In the genomic region with DNA sequence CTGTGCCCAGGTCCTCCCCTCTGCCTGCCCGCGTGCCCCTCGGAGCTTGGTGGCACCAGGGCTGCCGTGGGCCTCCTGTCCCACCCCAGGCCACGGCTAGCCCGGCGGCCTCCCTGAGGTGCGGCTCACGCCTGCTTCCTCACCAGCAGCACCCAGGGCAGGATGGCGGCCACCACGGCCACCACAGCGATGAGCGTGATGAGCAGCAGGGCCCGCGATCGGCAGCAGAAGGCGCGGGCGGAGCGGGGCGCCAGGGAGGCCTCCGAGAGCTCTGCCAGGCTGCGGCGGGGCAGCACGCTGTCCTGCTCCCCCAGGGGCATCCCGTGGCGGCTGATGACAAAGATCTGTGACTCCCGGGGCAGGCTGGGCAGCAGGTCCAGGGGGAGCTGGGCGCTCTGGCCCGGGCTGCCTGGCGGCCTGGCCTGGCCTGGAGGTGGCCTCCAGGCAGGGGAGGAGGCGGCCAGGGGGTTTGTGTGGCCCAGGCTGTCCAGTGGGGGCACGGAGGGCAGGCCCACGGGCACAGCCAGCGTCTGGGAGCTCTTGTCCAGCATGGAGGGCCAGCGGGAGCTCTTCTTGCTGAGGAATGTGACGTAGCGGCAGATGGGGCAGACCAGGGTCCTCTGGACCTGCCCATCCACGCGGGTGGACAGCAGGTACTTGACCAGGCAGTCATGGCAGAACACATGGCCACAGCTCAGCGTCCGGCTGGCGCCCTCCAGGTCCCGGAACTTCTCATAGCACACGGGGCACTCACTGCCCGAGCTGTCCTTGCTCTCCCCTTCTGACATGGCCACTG, we compare ENCODE assay signal across 18 cellular contexts. TPM values are rescaled to one million over a fixed set of nuclear protein-coding genes. Genes with fewer than 3 reads are reported as not detected.
DNase-seq lines count a peak whose midpoint lies in the region; ATAC-seq, FAIRE-seq and TF ChIP-seq lines count a peak whose summit lies in the region.
"Had no signal": no experiment of that assay in that cellular context is flagged by ENCODE, and none has a peak within 500 bp of the region (broad histone marks: within the 10 kb centered on the region; RNA-seq: fewer than 3 reads in every experiment).

No MANE protein-coding gene starts in this region.

- H3K4me1 Mint-ChIP-seq in CD4-positive, CD25-positive, alpha-beta regulatory T cell = peaks cover 0 to 23% (median 14%) of the 10 kb centered on the region in 4 donors

- TF ChIP-seq RAD21 in A549 (conservative IDR thresholded peaks at IDR 0.05 in 1 of 2, IDR thresholded peaks at IDR 0.05 in 1 of 2) (no peak), HepG2 (CRISPR knock-in tag; IDR thresholded peaks at IDR 0.05) (no peak)

- TF ChIP-seq CTCF in A549 (IDR thresholded peaks at IDR 0.05) (no peak), HepG2 (CRISPR knock-in tag; IDR thresholded peaks at IDR 0.05) (no peak)

- H3K36me3 ChIP-seq in CD4-positive, CD25-positive, alpha-beta regulatory T cell (ENCODE audit: control insufficient read depth, insufficient read depth, low read length) = no peaks in the 10 kb centered on the region
- H3K36me3 ChIP-seq in HepG2 (replicated peaks in 1 of 2; ENCODE audit: control insufficient read depth in 1 of 2, insufficient read depth in 2 of 2, low read length in 2 of 2) = no peaks in the 10 kb centered on the region
- H3K36me3 ChIP-seq: cardiac muscle cell had no signal

- no peak overlapping the region for H3K27ac ChIP-seq in A549
- no peak overlapping the region for H3K27ac ChIP-seq in CD4-positive, CD25-positive, alpha-beta regulatory T cell (ENCODE audit: insufficient read depth, low read length, poor library complexity, severe bottlenecking)
- no peak overlapping the region for H3K27ac ChIP-seq in HepG2 (ENCODE audit: extremely low read length, insufficient read depth, low read length)
- H3K27ac ChIP-seq: cardiac muscle cell, VCaP had no signal

- FAIRE-seq in A549 (lab: Jason Lieb, UNC) (no peak), HepG2 (lab: Jason Lieb, UNC) (no peak), urothelium cell line (lab: Jason Lieb, UNC) (no peak)

- no peaks in the 10 kb centered on the region for H3K9me3 ChIP-seq in A549
- H3K9me3 ChIP-seq in CD4-positive, CD25-positive, alpha-beta regulatory T cell (ENCODE audit: control insufficient read depth in 2 of 2, low read length in 2 of 2) = no peaks in the 10 kb centered on the region
- H3K9me3 ChIP-seq in HepG2 (ENCODE audit: low read length) = no peaks in the 10 kb centered on the region

- in situ Hi-C loops in HepG2 (cut with HindIII; ENCODE audit: extremely low pct_ligation_motif_present, low pct_unique_long_range_greater_than_20kb) = no loop called here

- H3K4me3 ChIP-seq in A549 (no peak overlapping the region), HepG2 (replicated peaks in 1 of 3; ENCODE audit: insufficient read depth in 1 of 3, low read depth in 2 of 3, low read length in 3 of 3) (no peak overlapping the region; a peak in 1 of 6 replicates)
- H3K4me3 ChIP-seq in CD4-positive, CD25-positive, alpha-beta regulatory T cell (ENCODE audit: low read depth, low read length) = no peak overlapping the region
- H3K4me3 ChIP-seq: cardiac muscle cell had no signal

- no peak overlapping the region for H3K4me3 Mint-ChIP-seq in CD4-positive, CD25-positive, alpha-beta regulatory T cell

- H3K27me3 Mint-ChIP-seq in CD4-positive, CD25-positive, alpha-beta regulatory T cell = peaks cover 20% of the 10 kb centered on the region

- ATAC-seq in A549 (peak; percentile 8 to 33; a peak in 4 of 6 replicates), SK-N-SH treated with all-trans-retinoic acid at 6 μM for 48 hours (peak; percentile 31), HepG2 (peak; percentile 36), GM21367 (IDR thresholded peaks at IDR 0.05; ENCODE audit: unreplicated experiment) (no peak)
- ATAC-seq in CD4-positive, CD25-positive, alpha-beta regulatory T cell (ENCODE audit: low read depth in 2 of 2) = no peak

- no peak for DNase-seq in A549 (ENCODE audit: low read depth in 1 of 2, low spot score in 1 of 2)
- DNase-seq in CD4-positive, CD25-positive, alpha-beta regulatory T cell = no peak
- no peak for DNase-seq in HepG2 (ENCODE audit: low spot score)
- no peak for DNase-seq in activated effector memory CD4-positive, alpha-beta T cell treated with anti-CD3 and anti-CD28 coated beads, Interleukin-2, amount 50 U/mL, for 16 hours
- no peak for DNase-seq in urothelium cell line (ENCODE audit: low spot score)
- DNase-seq: C1 segment of cervical spinal cord; NCI-H1930; NCI-H524 treated with DMSO at 0.1 percent for 48 hours; posterior cingulate gyrus; stimulated activated CD4-positive, alpha-beta T cell treated with anti-CD3 and anti-CD28 coated beads, Interleukin-12 subunit alpha, Interleukin-12 subunit beta, amount 100 ng/mL, for 4 hours had no signal

- peak overlapping the region in 2 of 3 donors; percentile 97 to 98 for H3K27ac Mint-ChIP-seq in CD4-positive, CD25-positive, alpha-beta regulatory T cell

- TF ChIP-seq POLR2A in A549 (IDR thresholded peaks at IDR 0.05; ENCODE audit: low read length) = no peak
- TF ChIP-seq POLR2A in HepG2 (IDR thresholded peaks at IDR 0.05; ENCODE audit: insufficient read depth in 1 of 2, low read depth in 2 of 2, low read length in 2 of 2) = no peak

- H2AFZ ChIP-seq in HepG2 (ENCODE audit: low read length) = no peak overlapping the region

- no peaks in the 10 kb centered on the region for H3K79me2 ChIP-seq in HepG2 (ENCODE audit: insufficient read depth, low read length)

- no peak overlapping the region for H3K9ac ChIP-seq in HepG2 (ENCODE audit: insufficient read depth, low read depth, low read length)

- WGBS in A549 (ENCODE audit: missing lambda C conversion rate) = 88% methylated on average over 38 of the region's 46 CpGs
- WGBS in HepG2 (ENCODE audit: low lambda C conversion rate) = 70% methylated on average over 8 of the region's 46 CpGs

- CTCF ChIA-PET in A549 (lab: Yijun Ruan, JAX) = interaction anchor here (1.4 to 9.3 kb wide), 4 partner anchors 10 to 354 kb away, joined by 3 to 71 read pairs (median 24); partner anchors contain the start of gene RPL26
- CTCF ChIA-PET in HepG2 (lab: Yijun Ruan, JAX; ENCODE audit: low intra/inter-chr PET ratio, low total read pairs) = no interaction called here

- POLR2A ChIA-PET in A549 (lab: Yijun Ruan, JAX) (interaction anchor here (0.7 kb wide), 1 partner anchor 8 kb away, joined by 3 read pairs; no protein-coding TSS in a partner anchor), HepG2 (lab: Yijun Ruan, JAX) (interaction anchor here (0.9 kb wide), 1 partner anchor 9 kb away, joined by 5 read pairs; no protein-coding TSS in a partner anchor)

- H4K20me1 ChIP-seq in HepG2 (ENCODE audit: insufficient read depth, low read length) = no peaks in the 10 kb centered on the region

- no peaks in the 10 kb centered on the region for H3K36me3 Mint-ChIP-seq in CD4-positive, CD25-positive, alpha-beta regulatory T cell

- H3K9me3 Mint-ChIP-seq in CD4-positive, CD25-positive, alpha-beta regulatory T cell = peaks cover 0 to 1% (median 0%) of the 10 kb centered on the region in 7 donors

- no TSS peak for BruUV-seq in HepG2 (replicated peaks; lab: Mats Ljungman, UMichigan)

- TF ChIP-seq EP300 in A549 (IDR thresholded peaks at IDR 0.05) = no peak
- TF ChIP-seq EP300 in HepG2 (IDR thresholded peaks at IDR 0.05; ENCODE audit: low read depth in 2 of 2, low read length in 2 of 2) = no peak
- no peak for TF ChIP-seq EP300 in HepG2 (CRISPR knock-in tag; IDR thresholded peaks at IDR 0.05; ENCODE audit: borderline replicate concordance)

- H3K4me1 ChIP-seq in A549 (peaks cover 6% of the 10 kb centered on the region; the same call in 1 of the 3 replicates), HepG2 (ENCODE audit: insufficient read depth, low read length) (peaks cover 17% of the 10 kb centered on the region)
- H3K4me1 ChIP-seq in CD4-positive, CD25-positive, alpha-beta regulatory T cell (ENCODE audit: control insufficient read depth, insufficient read depth, low read length, poor library complexity, severe bottlenecking) = peaks cover 13% of the 10 kb centered on the region

- peaks cover 2% of the 10 kb centered on the region for H3K27me3 ChIP-seq in CD4-positive, CD25-positive, alpha-beta regulatory T cell (ENCODE audit: control insufficient read depth, insufficient read depth, low read length)
- peaks cover 0 to 31% of the 10 kb centered on the region in 2 experiments; a peak in 4 of 5 replicates for H3K27me3 ChIP-seq in HepG2 (ENCODE audit: control insufficient read depth in 1 of 2, insufficient read depth in 2 of 2, low read length in 2 of 2)
- H3K27me3 ChIP-seq: cardiac muscle cell had no signal

- intact Hi-C loops in HepG2 (cut with micrococcal nuclease; ENCODE audit: unreplicated experiment) = no loop called here

- H3K4me2 ChIP-seq in A549 (no peak overlapping the region), HepG2 (ENCODE audit: low read depth, low read length) (no peak overlapping the region)

RNA-seq across cellular contexts. Expression of gene RNF222, which starts 4.8 kb away (rescaled TPM):
- polyA plus RNA-seq in A549 (2011; rRNA removed) (not detected in 2 replicates), A549 (2017; fragmentation: RNase III; extraction: RNeasy Plus Mini Kit Qiagen cat#74134 plus additional on column Dnase treatment) (not detected in 3 replicates), HepG2 (2011; rRNA removed) (0.04 TPM in 1 of 2 replicates, not detected in the other)
- 0.01 TPM in 1 of 2 replicates, not detected in the other for polyA plus RNA-seq in A549 (2012; cell fraction: cytosol; rRNA removed)
- polyA plus RNA-seq in A549 (2012; cell fraction: nucleus; rRNA removed) = 0.01 TPM in 1 of 2 replicates, not detected in the other
- polyA minus RNA-seq in A549 (2011; rRNA and poly(A)+ RNA removed) = not detected in 2 replicates
- 0.81 TPM for total RNA-seq in CD4-positive, CD25-positive, alpha-beta regulatory T cell
- polyA plus RNA-seq in CD4-positive, CD25-positive, alpha-beta regulatory T cell = under 1 TPM in 2 of 4 donors, not detected in 2; 0.19 to 0.27 TPM
- total RNA-seq in HepG2 (2016; rRNA removed; fragmentation: Illumina TruSeq; extraction: Trizol) = not detected in 2 replicates
- total RNA-seq in HepG2 (2016; cell fraction: cytosol; rRNA removed; fragmentation: Illumina TruSeq; extraction: Trizol; ENCODE audit: low read depth) = 0.20 and 0.26 TPM in 2 replicates
- not detected in 2 replicates for total RNA-seq in HepG2 (2016; cell fraction: insoluble cytoplasmic fraction; rRNA removed; fragmentation: Illumina TruSeq; extraction: Trizol)
- total RNA-seq in HepG2 (2016; cell fraction: membrane; rRNA removed; fragmentation: Illumina TruSeq; extraction: Trizol) = 0.06 and 0.07 TPM in 2 replicates
- total RNA-seq in HepG2 (2016; cell fraction: nucleus; rRNA removed; fragmentation: Illumina TruSeq; extraction: Trizol) = not detected in 2 replicates
- not detected in 2 replicates for polyA plus RNA-seq in HepG2 (2011; cell fraction: cytosol; rRNA removed)
- polyA plus RNA-seq in HepG2 (2011; cell fraction: nucleus; rRNA removed) = not detected in 2 replicates
- polyA plus RNA-seq in HepG2 (2012) = not detected in 2 replicates
- polyA plus RNA-seq in HepG2 (2016; cell fraction: cytosol; fragmentation: Illumina TruSeq; extraction: Trizol; ENCODE audit: low read depth) = 0.08 and 0.11 TPM in 2 replicates
- polyA plus RNA-seq in HepG2 (2016; cell fraction: insoluble cytoplasmic fraction; fragmentation: Illumina TruSeq; extraction: Trizol; ENCODE audit: low read depth) = not detected in 2 replicates
- not detected in 2 replicates for polyA plus RNA-seq in HepG2 (2016; cell fraction: membrane; fragmentation: Illumina TruSeq; extraction: Trizol; ENCODE audit: low read depth)
- not detected in 2 replicates for polyA plus RNA-seq in HepG2 (2016; cell fraction: nucleus; fragmentation: Illumina TruSeq; extraction: Trizol; ENCODE audit: insufficient read depth, low read depth)
- not detected in 2 replicates for polyA minus RNA-seq in HepG2 (2011; rRNA and poly(A)+ RNA removed; ENCODE audit: low replicate concordance)
- not detected in 2 replicates for polyA minus RNA-seq in HepG2 (2011; cell fraction: cytosol; rRNA and poly(A)+ RNA removed)
- not detected in 2 replicates for polyA minus RNA-seq in HepG2 (2011; cell fraction: nucleus; rRNA and poly(A)+ RNA removed)
- total RNA-seq: cardiac muscle cell, H4, HT1080, M059J, subcutaneous adipose tissue had no signal

RNA-seq across cellular contexts. Expression of gene RPL26, which starts 9.9 kb away (rescaled TPM):
- polyA plus RNA-seq in A549 (2011; rRNA removed) = 6,286 and 7,141 TPM in 2 replicates
- 3,627 and 5,145 TPM in 2 replicates for polyA plus RNA-seq in A549 (2012; cell fraction: cytosol; rRNA removed)
- polyA plus RNA-seq in A549 (2012; cell fraction: nucleus; rRNA removed) = 762 and 1,293 TPM in 2 replicates
- 5,521 to 6,159 TPM (median 5,591 TPM) in 3 replicates for polyA plus RNA-seq in A549 (2017; fragmentation: RNase III; extraction: RNeasy Plus Mini Kit Qiagen cat#74134 plus additional on column Dnase treatment)
- 905 and 1,060 TPM in 2 replicates for polyA minus RNA-seq in A549 (2011; rRNA and poly(A)+ RNA removed)
- 2,192 TPM for total RNA-seq in CD4-positive, CD25-positive, alpha-beta regulatory T cell
- polyA plus RNA-seq in CD4-positive, CD25-positive, alpha-beta regulatory T cell = 1,000 to 10,000 TPM; 1,483 to 1,963 (median 1,650) TPM
- 2,817 and 3,645 TPM in 2 replicates for total RNA-seq in HepG2 (2016; rRNA removed; fragmentation: Illumina TruSeq; extraction: Trizol)
- total RNA-seq in HepG2 (2016; cell fraction: cytosol; rRNA removed; fragmentation: Illumina TruSeq; extraction: Trizol; ENCODE audit: low read depth) = 4,334 and 5,043 TPM in 2 replicates
- total RNA-seq in HepG2 (2016; cell fraction: insoluble cytoplasmic fraction; rRNA removed; fragmentation: Illumina TruSeq; extraction: Trizol) = 2,923 and 3,794 TPM in 2 replicates
- total RNA-seq in HepG2 (2016; cell fraction: membrane; rRNA removed; fragmentation: Illumina TruSeq; extraction: Trizol) = 6,387 and 7,049 TPM in 2 replicates
- 834 and 897 TPM in 2 replicates for total RNA-seq in HepG2 (2016; cell fraction: nucleus; rRNA removed; fragmentation: Illumina TruSeq; extraction: Trizol)
- polyA plus RNA-seq in HepG2 (2011; rRNA removed) = 3,026 and 3,529 TPM in 2 replicates
- polyA plus RNA-seq in HepG2 (2011; cell fraction: cytosol; rRNA removed) = 2,378 and 3,844 TPM in 2 replicates
- 542 and 966 TPM in 2 replicates for polyA plus RNA-seq in HepG2 (2011; cell fraction: nucleus; rRNA removed)
- 4,466 and 4,951 TPM in 2 replicates for polyA plus RNA-seq in HepG2 (2012)
- polyA plus RNA-seq in HepG2 (2016; cell fraction: cytosol; fragmentation: Illumina TruSeq; extraction: Trizol; ENCODE audit: low read depth) = 4,868 and 4,969 TPM in 2 replicates
- 3,325 and 3,753 TPM in 2 replicates for polyA plus RNA-seq in HepG2 (2016; cell fraction: insoluble cytoplasmic fraction; fragmentation: Illumina TruSeq; extraction: Trizol; ENCODE audit: low read depth)
- polyA plus RNA-seq in HepG2 (2016; cell fraction: membrane; fragmentation: Illumina TruSeq; extraction: Trizol; ENCODE audit: low read depth) = 5,785 and 5,833 TPM in 2 replicates
- 1,493 and 1,589 TPM in 2 replicates for polyA plus RNA-seq in HepG2 (2016; cell fraction: nucleus; fragmentation: Illumina TruSeq; extraction: Trizol; ENCODE audit: insufficient read depth, low read depth)
- polyA minus RNA-seq in HepG2 (2011; rRNA and poly(A)+ RNA removed; ENCODE audit: low replicate concordance) = 260 and 659 TPM in 2 replicates
- polyA minus RNA-seq in HepG2 (2011; cell fraction: cytosol; rRNA and poly(A)+ RNA removed) = 471 and 569 TPM in 2 replicates
- 235 and 442 TPM in 2 replicates for polyA minus RNA-seq in HepG2 (2011; cell fraction: nucleus; rRNA and poly(A)+ RNA removed)

RNA-seq across cellular contexts. Expression of gene NDEL1, which starts 42.8 kb away (rescaled TPM):
- 71.0 and 91.0 TPM in 2 replicates for polyA plus RNA-seq in A549 (2011; rRNA removed)
- 55.0 and 65.1 TPM in 2 replicates for polyA plus RNA-seq in A549 (2012; cell fraction: cytosol; rRNA removed)
- 115 and 146 TPM in 2 replicates for polyA plus RNA-seq in A549 (2012; cell fraction: nucleus; rRNA removed)
- 50.7 to 53.3 TPM (median 51.5 TPM) in 3 replicates for polyA plus RNA-seq in A549 (2017; fragmentation: RNase III; extraction: RNeasy Plus Mini Kit Qiagen cat#74134 plus additional on column Dnase treatment)
- polyA minus RNA-seq in A549 (2011; rRNA and poly(A)+ RNA removed) = 44.7 and 52.2 TPM in 2 replicates
- total RNA-seq in CD4-positive, CD25-positive, alpha-beta regulatory T cell = 240 TPM
- polyA plus RNA-seq in CD4-positive, CD25-positive, alpha-beta regulatory T cell = 10 to 100 TPM; 45.6 to 63.6 (median 54.6) TPM
- 47.8 and 59.8 TPM in 2 replicates for total RNA-seq in HepG2 (2016; rRNA removed; fragmentation: Illumina TruSeq; extraction: Trizol)
- total RNA-seq in HepG2 (2016; cell fraction: cytosol; rRNA removed; fragmentation: Illumina TruSeq; extraction: Trizol; ENCODE audit: low read depth) = 23.8 and 26.3 TPM in 2 replicates
- total RNA-seq in HepG2 (2016; cell fraction: insoluble cytoplasmic fraction; rRNA removed; fragmentation: Illumina TruSeq; extraction: Trizol) = 40.4 and 58.0 TPM in 2 replicates
- 38.8 and 39.0 TPM in 2 replicates for total RNA-seq in HepG2 (2016; cell fraction: membrane; rRNA removed; fragmentation: Illumina TruSeq; extraction: Trizol)
- total RNA-seq in HepG2 (2016; cell fraction: nucleus; rRNA removed; fragmentation: Illumina TruSeq; extraction: Trizol) = 76.2 and 88.4 TPM in 2 replicates
- polyA plus RNA-seq in HepG2 (2011; rRNA removed) = 119 and 153 TPM in 2 replicates
- polyA plus RNA-seq in HepG2 (2011; cell fraction: cytosol; rRNA removed) = 90.0 and 106 TPM in 2 replicates
- polyA plus RNA-seq in HepG2 (2011; cell fraction: nucleus; rRNA removed) = 348 and 472 TPM in 2 replicates
- 71.7 and 87.0 TPM in 2 replicates for polyA plus RNA-seq in HepG2 (2012)
- 9.5 and 11.4 TPM in 2 replicates for polyA plus RNA-seq in HepG2 (2016; cell fraction: cytosol; fragmentation: Illumina TruSeq; extraction: Trizol; ENCODE audit: low read depth)
- polyA plus RNA-seq in HepG2 (2016; cell fraction: insoluble cytoplasmic fraction; fragmentation: Illumina TruSeq; extraction: Trizol; ENCODE audit: low read depth) = 50.5 and 54.1 TPM in 2 replicates
- 25.5 and 26.4 TPM in 2 replicates for polyA plus RNA-seq in HepG2 (2016; cell fraction: membrane; fragmentation: Illumina TruSeq; extraction: Trizol; ENCODE audit: low read depth)
- 93.0 and 99.2 TPM in 2 replicates for polyA plus RNA-seq in HepG2 (2016; cell fraction: nucleus; fragmentation: Illumina TruSeq; extraction: Trizol; ENCODE audit: insufficient read depth, low read depth)
- polyA minus RNA-seq in HepG2 (2011; rRNA and poly(A)+ RNA removed; ENCODE audit: low replicate concordance) = 50.7 and 124 TPM in 2 replicates
- polyA minus RNA-seq in HepG2 (2011; cell fraction: cytosol; rRNA and poly(A)+ RNA removed) = 38.6 and 48.1 TPM in 2 replicates
- polyA minus RNA-seq in HepG2 (2011; cell fraction: nucleus; rRNA and poly(A)+ RNA removed) = 217 and 240 TPM in 2 replicates

RNA-seq across cellular contexts. Expression of gene ODF4, which starts 53.2 kb away (rescaled TPM):
- polyA plus RNA-seq in A549 (2011; rRNA removed) (not detected in 2 replicates), A549 (2017; fragmentation: RNase III; extraction: RNeasy Plus Mini Kit Qiagen cat#74134 plus additional on column Dnase treatment) (not detected in 3 replicates), HepG2 (2011; rRNA removed) (not detected in 2 replicates)
- polyA plus RNA-seq in A549 (2012; cell fraction: cytosol; rRNA removed) = not detected in 2 replicates
- not detected in 2 replicates for polyA plus RNA-seq in A549 (2012; cell fraction: nucleus; rRNA removed)
- not detected in 2 replicates for polyA minus RNA-seq in A549 (2011; rRNA and poly(A)+ RNA removed)
- not detected for total RNA-seq in CD4-positive, CD25-positive, alpha-beta regulatory T cell
- polyA plus RNA-seq in CD4-positive, CD25-positive, alpha-beta regulatory T cell = not detected
- total RNA-seq in HepG2 (2016; rRNA removed; fragmentation: Illumina TruSeq; extraction: Trizol) = not detected in 2 replicates
- total RNA-seq in HepG2 (2016; cell fraction: cytosol; rRNA removed; fragmentation: Illumina TruSeq; extraction: Trizol; ENCODE audit: low read depth) = not detected in 2 replicates
- not detected in 2 replicates for total RNA-seq in HepG2 (2016; cell fraction: insoluble cytoplasmic fraction; rRNA removed; fragmentation: Illumina TruSeq; extraction: Trizol)
- total RNA-seq in HepG2 (2016; cell fraction: membrane; rRNA removed; fragmentation: Illumina TruSeq; extraction: Trizol) = not detected in 2 replicates
- total RNA-seq in HepG2 (2016; cell fraction: nucleus; rRNA removed; fragmentation: Illumina TruSeq; extraction: Trizol) = not detected in 2 replicates
- not detected in 2 replicates for polyA plus RNA-seq in HepG2 (2011; cell fraction: cytosol; rRNA removed)
- polyA plus RNA-seq in HepG2 (2011; cell fraction: nucleus; rRNA removed) = not detected in 2 replicates
- not detected in 2 replicates for polyA plus RNA-seq in HepG2 (2012)
- not detected in 2 replicates for polyA plus RNA-seq in HepG2 (2016; cell fraction: cytosol; fragmentation: Illumina TruSeq; extraction: Trizol; ENCODE audit: low read depth)
- not detected in 2 replicates for polyA plus RNA-seq in HepG2 (2016; cell fraction: insoluble cytoplasmic fraction; fragmentation: Illumina TruSeq; extraction: Trizol; ENCODE audit: low read depth)
- polyA plus RNA-seq in HepG2 (2016; cell fraction: membrane; fragmentation: Illumina TruSeq; extraction: Trizol; ENCODE audit: low read depth) = not detected in 2 replicates
- polyA plus RNA-seq in HepG2 (2016; cell fraction: nucleus; fragmentation: Illumina TruSeq; extraction: Trizol; ENCODE audit: insufficient read depth, low read depth) = not detected in 2 replicates
- polyA minus RNA-seq in HepG2 (2011; rRNA and poly(A)+ RNA removed; ENCODE audit: low replicate concordance) = not detected in 2 replicates
- polyA minus RNA-seq in HepG2 (2011; cell fraction: cytosol; rRNA and poly(A)+ RNA removed) = not detected in 2 replicates
- not detected in 2 replicates for polyA minus RNA-seq in HepG2 (2011; cell fraction: nucleus; rRNA and poly(A)+ RNA removed)
- total RNA-seq: cardiac muscle cell, H4, HT1080, M059J, subcutaneous adipose tissue had no signal
- polyA plus RNA-seq: cardiac muscle cell had no signal

Comparison
In these comparisons a context has a peak if more than half of its experiments do, and no peak if none do; other contexts are left out.
1. ATAC-seq: peak in A549 (2 of 2), SK-N-SH treated with all-trans-retinoic acid at 6 μM for 48 hours (single experiment) and HepG2 (single experiment); none in CD4-positive, CD25-positive, alpha-beta regulatory T cell (0 of 2) and GM21367 (single experiment).